Comparison of ENCODE assay signal across 9 cellular contexts in genomic region chr2:714005-714741, GRCh38. TPM values are rescaled to one million over a fixed set of nuclear protein-coding genes. Genes with fewer than 3 reads are reported as not detected.
DNase-seq lines count a peak whose midpoint lies in the region; ATAC-seq lines count a peak whose summit lies in the region.
"Had no signal": no experiment of that assay in that cellular context is flagged by ENCODE, and none has a peak within 500 bp of the region (broad histone marks: within the 10 kb centered on the region; RNA-seq: fewer than 3 reads in every experiment).

No MANE protein-coding gene starts in this region.

- peaks cover 11% of the 10 kb centered on the region for H3K27me3 Mint-ChIP-seq in activated naive CD8-positive, alpha-beta T cell treated with anti-CD3 and anti-CD28 coated beads, Interleukin-2, amount 50 U/mL, for 24 hours

- no peaks in the 10 kb centered on the region for H3K36me3 Mint-ChIP-seq in activated naive CD8-positive, alpha-beta T cell treated with anti-CD3 and anti-CD28 coated beads, Interleukin-2, amount 50 U/mL, for 24 hours (ENCODE audit: low read depth)
- H3K36me3 Mint-ChIP-seq: CD4-positive, alpha-beta memory T cell had no signal

- DNase-seq in NCI-H82 (lab: John Stamatoyannopoulos, UW) (peak; percentile 65), NCI-H82 treated with DMSO at 0.1 percent for 48 hours (lab: John Stamatoyannopoulos, UW; ENCODE audit: unreplicated experiment) (no peak), NCI-H460 (ENCODE audit: extremely low read depth, low read depth) (peak; percentile 57), hepatic stellate cell (ENCODE audit: low spot score) (peak; percentile 52)
- peak; percentile 57 for DNase-seq in activated naive CD8-positive, alpha-beta T cell treated with anti-CD3 and anti-CD28 coated beads, Interleukin-2, amount 50 U/mL, for 24 hours
- DNase-seq in stimulated activated CD4-positive, alpha-beta T cell treated with anti-CD3 and anti-CD28 coated beads, Interleukin-2, amount 100 ng/mL, for 48 hours: peak; percentile 27 to 44

- H3K27ac Mint-ChIP-seq in activated naive CD8-positive, alpha-beta T cell treated with anti-CD3 and anti-CD28 coated beads, Interleukin-2, amount 50 U/mL, for 24 hours: no peak overlapping the region
- H3K27ac Mint-ChIP-seq: CD4-positive, alpha-beta memory T cell had no signal

- peaks cover 1% of the 10 kb centered on the region for H3K4me1 Mint-ChIP-seq in activated naive CD8-positive, alpha-beta T cell treated with anti-CD3 and anti-CD28 coated beads, Interleukin-2, amount 50 U/mL, for 24 hours
- H3K4me1 Mint-ChIP-seq: CD4-positive, alpha-beta memory T cell had no signal

- no peak overlapping the region for H3K4me3 Mint-ChIP-seq in activated naive CD8-positive, alpha-beta T cell treated with anti-CD3 and anti-CD28 coated beads, Interleukin-2, amount 50 U/mL, for 24 hours
- H3K4me3 Mint-ChIP-seq: CD4-positive, alpha-beta memory T cell had no signal

- peak; percentile 75 for ATAC-seq in GM19468 (IDR thresholded peaks at IDR 0.05; ENCODE audit: extremely low read depth, unreplicated experiment)
- ATAC-seq in HG03439 (IDR thresholded peaks at IDR 0.05; ENCODE audit: unreplicated experiment): peak; percentile 94
- ATAC-seq in activated naive CD8-positive, alpha-beta T cell treated with anti-CD3 and anti-CD28 coated beads, Interleukin-2, amount 50 U/mL, for 24 hours: peak; percentile 57

- H3K9me3 Mint-ChIP-seq in activated naive CD8-positive, alpha-beta T cell treated with anti-CD3 and anti-CD28 coated beads, Interleukin-2, amount 50 U/mL, for 24 hours: no peaks in the 10 kb centered on the region
- H3K9me3 Mint-ChIP-seq: CD4-positive, alpha-beta memory T cell had no signal

RNA-seq across cellular contexts. Expression of gene TMEM18, which starts 37.0 kb away (rescaled TPM):
- total RNA-seq in NCI-H460 (2014; rRNA removed; shearing (Covaris generic)): 28.6 and 40.3 TPM in 2 replicates
- 35.6 and 37.7 TPM in 2 replicates for polyA plus RNA-seq in NCI-H460 (2014; cell fraction: nucleus; rRNA removed)
